8 cellular contexts compared by ENCODE assay signal in genomic region chr2:200578778-200579177, GRCh38. TPM values are rescaled to one million over a fixed set of nuclear protein-coding genes. Genes with fewer than 3 reads are reported as not detected.
DNase-seq lines count a peak whose midpoint lies in the region; ATAC-seq, FAIRE-seq and TF ChIP-seq lines count a peak whose summit lies in the region.

No MANE protein-coding gene starts in this region.

- no peak for FAIRE-seq in kidney (lab: Jason Lieb, UNC)

- H3K27ac Mint-ChIP-seq in H9 (no peak overlapping the region), T-helper 17 cell (no peak overlapping the region)

- H3K18ac ChIP-seq in H9 (ENCODE audit: insufficient read length, low read depth, low read length): no peak overlapping the region

- H3K79me2 ChIP-seq in H9 (ENCODE audit: insufficient read depth, low read length): no peaks in the 10 kb centered on the region

- intact Hi-C loops in kidney (cut with DNase I): loop anchor here (10.0 kb wide), 1 partner anchor 126 kb away; no protein-coding TSS in a partner anchor
- intact Hi-C loops in posterior cingulate gyrus (cut with DNase I): no loop called here

- H3K27me3 Mint-ChIP-seq in H9 (ENCODE audit: low read depth): no peaks in the 10 kb centered on the region
- no peaks in the 10 kb centered on the region for H3K27me3 Mint-ChIP-seq in T-helper 17 cell

- no peak overlapping the region for H4K5ac ChIP-seq in H9 (ENCODE audit: insufficient read length, low read depth, low read length)

- no peak overlapping the region for H2AFZ ChIP-seq in H9 (ENCODE audit: low read length)

- no peak overlapping the region for H2BK12ac ChIP-seq in H9 (ENCODE audit: insufficient read length, low read depth, low read length)

- no peak overlapping the region for H3K4ac ChIP-seq in H9 (ENCODE audit: low read depth, low read length)

- ATAC-seq in T-helper 17 cell (peak; percentile 51), HG03095 (IDR thresholded peaks at IDR 0.05; ENCODE audit: unreplicated experiment) (no peak), HG02885 (IDR thresholded peaks at IDR 0.05; ENCODE audit: poor library complexity, unreplicated experiment) (no peak)

- peak; percentile 43 for TF ChIP-seq CTCF in AG09309 (IDR thresholded peaks at IDR 0.05; ENCODE audit: control insufficient read depth, insufficient read depth, low read depth, low read length, missing control alignments)
- TF ChIP-seq CTCF in H9 (conservative IDR thresholded peaks at IDR 0.05): peak; percentile 68
- TF ChIP-seq CTCF in kidney (IDR thresholded peaks at IDR 0.05; ENCODE audit: borderline replicate concordance, extremely low read depth, insufficient read depth): peak; percentile 62

- H3K23ac ChIP-seq in H9 (ENCODE audit: insufficient read length, low read depth, low read length): no peak overlapping the region

- no CpG with 5 or more reads among the region's 1 CpG for WGBS in H9 (ENCODE audit: extremely low coverage, insufficient read length, low lambda C conversion rate)

- no peaks in the 10 kb centered on the region for H4K20me1 ChIP-seq in H9 (ENCODE audit: control insufficient read depth, insufficient read depth, insufficient read length)

- no peak overlapping the region for H3K14ac ChIP-seq in H9 (ENCODE audit: insufficient read depth, low read length)

- no peak overlapping the region for H4K91ac ChIP-seq in H9 (ENCODE audit: insufficient read length, low read depth, low read length)

- H3K27ac ChIP-seq in H9 (ENCODE audit: insufficient read length, low read depth, low read length): no peak overlapping the region
- H3K27ac ChIP-seq in kidney (ENCODE audit: low read depth in 2 of 2, low read length in 2 of 2): no peak overlapping the region

- DNase-seq in AG09309 (ENCODE audit: low read depth) (no peak), H9 (no peak), T-helper 17 cell (no peak), kidney (no peak), posterior cingulate gyrus (no peak)
- no peak for DNase-seq in activated naive CD4-positive, alpha-beta T cell (lab: John Stamatoyannopoulos, UW)

- H3K4me2 ChIP-seq in H9 (ENCODE audit: insufficient read depth, insufficient read length, low read length): no peak overlapping the region

- no peak overlapping the region for H2BK15ac ChIP-seq in H9 (ENCODE audit: low read depth, low read length)

- H3K4me3 ChIP-seq in AG09309 (ENCODE audit: control insufficient read depth, low read depth, low read length): no peak overlapping the region
- H3K4me3 ChIP-seq in kidney (ENCODE audit: low read length in 2 of 2): no peak overlapping the region

- H3K79me1 ChIP-seq in H9 (ENCODE audit: insufficient read depth, low read depth, low read length, poor library complexity, severe bottlenecking): no peaks in the 10 kb centered on the region

- H3K56ac ChIP-seq in H9 (ENCODE audit: insufficient read length, low read depth, low read length): no peak overlapping the region

- H3K9me3 ChIP-seq in H9 (ENCODE audit: control insufficient read depth, low read depth, low read length) (no peaks in the 10 kb centered on the region), T-helper 17 cell (ENCODE audit: control insufficient read depth, low read length, poor library complexity, severe bottlenecking) (no peaks in the 10 kb centered on the region), kidney (ENCODE audit: control insufficient read depth in 1 of 2, low read length in 2 of 2) (no peaks in the 10 kb centered on the region)

- no peak overlapping the region for H2AK5ac ChIP-seq in H9 (ENCODE audit: insufficient read length, low read length)

- no peaks in the 10 kb centered on the region for H3K9me3 Mint-ChIP-seq in H9

- H4K8ac ChIP-seq in H9 (replicated peaks; ENCODE audit: insufficient read length, low read depth, low read length): no peak overlapping the region

- no peak overlapping the region for H2BK120ac ChIP-seq in H9 (ENCODE audit: low read depth, low read length, poor library complexity, severe bottlenecking)

- no peak overlapping the region for H2BK5ac ChIP-seq in H9 (ENCODE audit: insufficient read length, low read length)

- H3K4me1 Mint-ChIP-seq in H9 (no peaks in the 10 kb centered on the region), T-helper 17 cell (no peaks in the 10 kb centered on the region)

- H3K4me3 Mint-ChIP-seq in H9 (no peak overlapping the region), T-helper 17 cell (no peak overlapping the region)

- no peak overlapping the region for H2BK20ac ChIP-seq in H9 (ENCODE audit: low read depth, low read length, poor library complexity, severe bottlenecking)

- H3K9ac ChIP-seq in H9 (ENCODE audit: extremely low read depth, insufficient read length, low read length) (no peak overlapping the region), kidney (ENCODE audit: low read length in 2 of 2) (no peak overlapping the region)

- no peak overlapping the region for H3T11ph ChIP-seq in H9 (ENCODE audit: low read length)

- H3K23me2 ChIP-seq in H9 (ENCODE audit: insufficient read length, low read depth, low read length, poor library complexity, severe bottlenecking): no peaks in the 10 kb centered on the region

- H3K36me3 ChIP-seq in kidney (ENCODE audit: control insufficient read depth in 1 of 2, insufficient read depth in 2 of 2, low read length in 2 of 2): no peaks in the 10 kb centered on the region

- no peaks in the 10 kb centered on the region for H3K27me3 ChIP-seq in H9 (ENCODE audit: insufficient read depth, low read length)

- H3K36me3 Mint-ChIP-seq in H9 (ENCODE audit: insufficient read depth in 1 of 3, low read depth in 3 of 3) (peaks cover 2 to 11% (median 7%) of the 10 kb centered on the region in 3 experiments; a peak in 6 of 7 replicates), T-helper 17 cell (ENCODE audit: low read depth) (peaks cover 3% of the 10 kb centered on the region)

- H3K4me1 ChIP-seq in H9 (ENCODE audit: insufficient read depth, low read length) (no peaks in the 10 kb centered on the region), kidney (ENCODE audit: control insufficient read depth in 1 of 2, insufficient read depth in 1 of 2, low read depth in 1 of 2, low read length in 2 of 2) (no peaks in the 10 kb centered on the region)

RNA-seq across cellular contexts. Expression of gene AOX1, which starts 7.0 kb away (rescaled TPM):
- 3.5 and 4.8 TPM in 2 replicates for total RNA-seq in H9 (2021)
- total RNA-seq in T-helper 17 cell: not detected
- total RNA-seq in kidney: 38.6 TPM
- 43.7 TPM for polyA plus RNA-seq in kidney (ENCODE audit: insufficient read depth, low read depth, low replicate concordance)

RNA-seq across cellular contexts. Expression of gene SGO2, which starts 52.8 kb away (rescaled TPM):
- total RNA-seq in H9 (2021) (25.6 and 27.0 TPM in 2 replicates), T-helper 17 cell (1 to 10 TPM; 1.2 to 1.5 TPM), kidney (1.7 TPM)
- polyA plus RNA-seq in kidney (ENCODE audit: insufficient read depth, low read depth, low replicate concordance): 0.69 TPM
